2 cellular contexts compared by ENCODE assay signal in the genomic region with DNA sequence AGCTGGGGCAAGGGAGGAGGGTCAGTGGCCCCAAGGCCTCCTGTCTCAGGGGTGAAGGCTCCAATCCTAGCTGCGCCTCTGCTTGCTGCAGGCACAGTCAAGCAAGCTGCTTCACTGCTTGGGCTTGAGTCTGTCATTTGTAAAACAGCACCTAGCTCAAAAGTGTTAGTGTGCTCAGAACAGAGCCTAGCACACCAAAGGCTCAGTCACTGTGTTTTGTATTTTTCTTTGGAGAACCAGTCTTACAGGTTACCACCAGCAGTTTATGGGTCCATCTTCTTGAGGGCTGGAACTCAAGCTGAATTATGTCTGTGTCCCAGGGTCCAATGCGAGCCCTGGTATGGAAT.
TF ChIP-seq lines count a peak whose summit lies in the region.

No MANE protein-coding gene starts in this region.

TF ChIP-seq in HEK293, 187 proteins besides CTCF, POLR2A, EP300 and RAD21 (continued from another document):
- TF ChIP-seq, protein P1, sequence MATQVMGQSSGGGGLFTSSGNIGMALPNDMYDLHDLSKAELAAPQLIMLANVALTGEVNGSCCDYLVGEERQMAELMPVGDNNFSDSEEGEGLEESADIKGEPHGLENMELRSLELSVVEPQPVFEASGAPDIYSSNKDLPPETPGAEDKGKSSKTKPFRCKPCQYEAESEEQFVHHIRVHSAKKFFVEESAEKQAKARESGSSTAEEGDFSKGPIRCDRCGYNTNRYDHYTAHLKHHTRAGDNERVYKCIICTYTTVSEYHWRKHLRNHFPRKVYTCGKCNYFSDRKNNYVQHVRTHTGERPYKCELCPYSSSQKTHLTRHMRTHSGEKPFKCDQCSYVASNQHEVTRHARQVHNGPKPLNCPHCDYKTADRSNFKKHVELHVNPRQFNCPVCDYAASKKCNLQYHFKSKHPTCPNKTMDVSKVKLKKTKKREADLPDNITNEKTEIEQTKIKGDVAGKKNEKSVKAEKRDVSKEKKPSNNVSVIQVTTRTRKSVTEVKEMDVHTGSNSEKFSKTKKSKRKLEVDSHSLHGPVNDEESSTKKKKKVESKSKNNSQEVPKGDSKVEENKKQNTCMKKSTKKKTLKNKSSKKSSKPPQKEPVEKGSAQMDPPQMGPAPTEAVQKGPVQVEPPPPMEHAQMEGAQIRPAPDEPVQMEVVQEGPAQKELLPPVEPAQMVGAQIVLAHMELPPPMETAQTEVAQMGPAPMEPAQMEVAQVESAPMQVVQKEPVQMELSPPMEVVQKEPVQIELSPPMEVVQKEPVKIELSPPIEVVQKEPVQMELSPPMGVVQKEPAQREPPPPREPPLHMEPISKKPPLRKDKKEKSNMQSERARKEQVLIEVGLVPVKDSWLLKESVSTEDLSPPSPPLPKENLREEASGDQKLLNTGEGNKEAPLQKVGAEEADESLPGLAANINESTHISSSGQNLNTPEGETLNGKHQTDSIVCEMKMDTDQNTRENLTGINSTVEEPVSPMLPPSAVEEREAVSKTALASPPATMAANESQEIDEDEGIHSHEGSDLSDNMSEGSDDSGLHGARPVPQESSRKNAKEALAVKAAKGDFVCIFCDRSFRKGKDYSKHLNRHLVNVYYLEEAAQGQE (tag by site-specific recombination; IDR thresholded peaks at IDR 0.05) = no peak

TF ChIP-seq in GM23338, 12 proteins besides CTCF, POLR2A, EP300 and RAD21:
- TF ChIP-seq, protein P2, sequence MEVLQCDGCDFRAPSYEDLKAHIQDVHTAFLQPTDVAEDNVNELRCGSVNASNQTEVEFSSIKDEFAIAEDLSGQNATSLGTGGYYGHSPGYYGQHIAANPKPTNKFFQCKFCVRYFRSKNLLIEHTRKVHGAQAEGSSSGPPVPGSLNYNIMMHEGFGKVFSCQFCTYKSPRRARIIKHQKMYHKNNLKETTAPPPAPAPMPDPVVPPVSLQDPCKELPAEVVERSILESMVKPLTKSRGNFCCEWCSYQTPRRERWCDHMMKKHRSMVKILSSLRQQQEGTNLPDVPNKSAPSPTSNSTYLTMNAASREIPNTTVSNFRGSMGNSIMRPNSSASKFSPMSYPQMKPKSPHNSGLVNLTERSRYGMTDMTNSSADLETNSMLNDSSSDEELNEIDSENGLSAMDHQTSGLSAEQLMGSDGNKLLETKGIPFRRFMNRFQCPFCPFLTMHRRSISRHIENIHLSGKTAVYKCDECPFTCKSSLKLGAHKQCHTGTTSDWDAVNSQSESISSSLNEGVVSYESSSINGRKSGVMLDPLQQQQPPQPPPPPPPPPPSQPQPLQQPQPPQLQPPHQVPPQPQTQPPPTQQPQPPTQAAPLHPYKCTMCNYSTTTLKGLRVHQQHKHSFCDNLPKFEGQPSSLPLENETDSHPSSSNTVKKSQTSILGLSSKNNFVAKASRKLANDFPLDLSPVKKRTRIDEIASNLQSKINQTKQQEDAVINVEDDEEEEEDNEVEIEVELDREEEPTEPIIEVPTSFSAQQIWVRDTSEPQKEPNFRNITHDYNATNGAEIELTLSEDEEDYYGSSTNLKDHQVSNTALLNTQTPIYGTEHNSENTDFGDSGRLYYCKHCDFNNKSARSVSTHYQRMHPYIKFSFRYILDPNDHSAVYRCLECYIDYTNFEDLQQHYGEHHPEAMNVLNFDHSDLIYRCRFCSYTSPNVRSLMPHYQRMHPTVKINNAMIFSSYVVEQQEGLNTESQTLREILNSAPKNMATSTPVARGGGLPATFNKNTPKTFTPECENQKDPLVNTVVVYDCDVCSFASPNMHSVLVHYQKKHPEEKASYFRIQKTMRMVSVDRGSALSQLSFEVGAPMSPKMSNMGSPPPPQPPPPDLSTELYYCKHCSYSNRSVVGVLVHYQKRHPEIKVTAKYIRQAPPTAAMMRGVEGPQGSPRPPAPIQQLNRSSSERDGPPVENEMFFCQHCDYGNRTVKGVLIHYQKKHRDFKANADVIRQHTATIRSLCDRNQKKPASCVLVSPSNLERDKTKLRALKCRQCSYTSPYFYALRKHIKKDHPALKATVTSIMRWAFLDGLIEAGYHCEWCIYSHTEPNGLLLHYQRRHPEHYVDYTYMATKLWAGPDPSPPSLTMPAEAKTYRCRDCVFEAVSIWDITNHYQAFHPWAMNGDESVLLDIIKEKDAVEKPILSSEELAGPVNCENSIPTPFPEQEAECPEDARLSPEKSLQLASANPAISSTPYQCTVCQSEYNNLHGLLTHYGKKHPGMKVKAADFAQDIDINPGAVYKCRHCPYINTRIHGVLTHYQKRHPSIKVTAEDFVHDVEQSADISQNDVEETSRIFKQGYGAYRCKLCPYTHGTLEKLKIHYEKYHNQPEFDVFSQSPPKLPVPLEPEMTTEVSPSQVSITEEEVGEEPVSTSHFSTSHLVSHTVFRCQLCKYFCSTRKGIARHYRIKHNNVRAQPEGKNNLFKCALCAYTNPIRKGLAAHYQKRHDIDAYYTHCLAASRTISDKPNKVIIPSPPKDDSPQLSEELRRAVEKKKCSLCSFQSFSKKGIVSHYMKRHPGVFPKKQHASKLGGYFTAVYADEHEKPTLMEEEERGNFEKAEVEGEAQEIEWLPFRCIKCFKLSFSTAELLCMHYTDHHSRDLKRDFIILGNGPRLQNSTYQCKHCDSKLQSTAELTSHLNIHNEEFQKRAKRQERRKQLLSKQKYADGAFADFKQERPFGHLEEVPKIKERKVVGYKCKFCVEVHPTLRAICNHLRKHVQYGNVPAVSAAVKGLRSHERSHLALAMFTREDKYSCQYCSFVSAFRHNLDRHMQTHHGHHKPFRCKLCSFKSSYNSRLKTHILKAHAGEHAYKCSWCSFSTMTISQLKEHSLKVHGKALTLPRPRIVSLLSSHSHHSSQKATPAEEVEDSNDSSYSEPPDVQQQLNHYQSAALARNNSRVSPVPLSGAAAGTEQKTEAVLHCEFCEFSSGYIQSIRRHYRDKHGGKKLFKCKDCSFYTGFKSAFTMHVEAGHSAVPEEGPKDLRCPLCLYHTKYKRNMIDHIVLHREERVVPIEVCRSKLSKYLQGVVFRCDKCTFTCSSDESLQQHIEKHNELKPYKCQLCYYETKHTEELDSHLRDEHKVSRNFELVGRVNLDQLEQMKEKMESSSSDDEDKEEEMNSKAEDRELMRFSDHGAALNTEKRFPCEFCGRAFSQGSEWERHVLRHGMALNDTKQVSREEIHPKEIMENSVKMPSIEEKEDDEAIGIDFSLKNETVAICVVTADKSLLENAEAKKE (CRISPR knock-in tag; IDR thresholded peaks at IDR 0.05) = no peak
- TF ChIP-seq POLR2AphosphoS5 (IDR thresholded peaks at IDR 0.05; ENCODE audit: low read depth) = no peak
- TF ChIP-seq ZNF114 (CRISPR knock-in tag; IDR thresholded peaks at IDR 0.05) = no peak
- TF ChIP-seq EZH2 (IDR thresholded peaks at IDR 0.05; ENCODE audit: low read depth, unreplicated experiment) = no peak
- TF ChIP-seq, protein P1 (IDR thresholded peaks at IDR 0.05; ENCODE audit: unreplicated experiment) = no peak
- TF ChIP-seq, protein P3, sequence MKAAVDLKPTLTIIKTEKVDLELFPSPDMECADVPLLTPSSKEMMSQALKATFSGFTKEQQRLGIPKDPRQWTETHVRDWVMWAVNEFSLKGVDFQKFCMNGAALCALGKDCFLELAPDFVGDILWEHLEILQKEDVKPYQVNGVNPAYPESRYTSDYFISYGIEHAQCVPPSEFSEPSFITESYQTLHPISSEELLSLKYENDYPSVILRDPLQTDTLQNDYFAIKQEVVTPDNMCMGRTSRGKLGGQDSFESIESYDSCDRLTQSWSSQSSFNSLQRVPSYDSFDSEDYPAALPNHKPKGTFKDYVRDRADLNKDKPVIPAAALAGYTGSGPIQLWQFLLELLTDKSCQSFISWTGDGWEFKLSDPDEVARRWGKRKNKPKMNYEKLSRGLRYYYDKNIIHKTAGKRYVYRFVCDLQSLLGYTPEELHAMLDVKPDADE (IDR thresholded peaks at IDR 0.05) = no peak
- TF ChIP-seq ZNF331 (CRISPR knock-in tag; IDR thresholded peaks at IDR 0.05; ENCODE audit: low read depth) = no peak
- TF ChIP-seq EZH2phosphoT487 (IDR thresholded peaks at IDR 0.05; ENCODE audit: unreplicated experiment) = no peak
- TF ChIP-seq CREB1 (CRISPR knock-in tag; IDR thresholded peaks at IDR 0.05; ENCODE audit: low read depth) = no peak
- no peak for TF ChIP-seq JUNB (IDR thresholded peaks at IDR 0.05; ENCODE audit: unreplicated experiment)
- TF ChIP-seq STAT1 (IDR thresholded peaks at IDR 0.05; ENCODE audit: unreplicated experiment) = no peak
- no peak for TF ChIP-seq NANOG (IDR thresholded peaks at IDR 0.05; ENCODE audit: borderline replicate concordance)
